16 cellular contexts compared by ENCODE assay signal in the genomic region with DNA sequence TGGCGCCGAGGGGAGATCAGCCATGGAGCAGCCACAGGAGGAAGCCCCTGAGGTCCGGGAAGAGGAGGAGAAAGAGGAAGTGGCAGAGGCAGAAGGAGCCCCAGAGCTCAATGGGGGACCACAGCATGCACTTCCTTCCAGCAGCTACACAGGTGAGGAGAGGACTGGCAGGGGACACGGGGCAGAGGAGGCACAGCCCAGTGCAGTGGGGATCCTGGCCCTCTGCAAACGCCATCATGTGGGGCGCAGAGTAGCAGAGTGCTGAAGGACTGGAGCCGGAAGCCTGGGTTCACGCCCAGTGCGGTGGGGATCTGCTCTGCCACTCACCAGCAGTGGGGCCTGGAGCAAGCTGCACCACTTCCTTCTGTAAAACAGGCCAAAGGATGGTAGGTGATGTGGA. TPM values are rescaled to one million over a fixed set of nuclear protein-coding genes. Genes with fewer than 3 reads are reported as not detected.
DNase-seq lines count a peak whose midpoint lies in the region; ATAC-seq and TF ChIP-seq lines count a peak whose summit lies in the region.
"Had no signal": no experiment of that assay in that cellular context is flagged by ENCODE, and none has a peak within 500 bp of the region (broad histone marks: within the 10 kb centered on the region; RNA-seq: fewer than 3 reads in every experiment).

No MANE protein-coding gene starts in this region.

- peak; percentile 45 for DNase-seq in activated CD4-positive, alpha-beta T cell treated with anti-CD3 and anti-CD28 coated beads, Interleukin-2, amount 10 ng/mL, durations not matched to agents 7 days and 5 days
- DNase-seq in activated CD4-positive, alpha-beta T cell treated with anti-CD3 and anti-CD28 coated beads for 1 hour = no peak
- DNase-seq in KBM-7 = peak; percentile 34
- peak in 1 of 9 donors; percentile 20 for DNase-seq in naive thymus-derived CD4-positive, alpha-beta T cell
- DNase-seq in NCI-H2196 treated with DMSO at 0.1 percent for 48 hours (lab: John Stamatoyannopoulos, UW; ENCODE audit: unreplicated experiment) = no peak
- no peak for DNase-seq in NCI-H526 (lab: John Stamatoyannopoulos, UW)
- DNase-seq in glutamatergic neuron = no peak
- DNase-seq: DMS153; gastrocnemius medialis; islet precursor cell; NCI-H1417; NCI-H524 treated with DMSO at 0.1 percent for 48 hours; posterior cingulate gyrus; stimulated activated CD4-positive, alpha-beta T cell treated with anti-CD3 and anti-CD28 coated beads, Interleukin-12 subunit alpha, Interleukin-12 subunit beta, amount 100 ng/mL, for 4 hours; upper lobe of left lung had no signal

- no peaks in the 10 kb centered on the region for H3K27me3 ChIP-seq in naive thymus-derived CD4-positive, alpha-beta T cell (ENCODE audit: control insufficient read depth in 2 of 2, insufficient read depth in 2 of 2, low read length in 2 of 2)
- H3K27me3 ChIP-seq: gastrocnemius medialis, upper lobe of left lung had no signal

- peak; percentile 38 for ATAC-seq in activated T-helper 17 cell treated with anti-CD3 and anti-CD28 coated beads, Interleukin-2, amount 50 U/mL, for 72 hours (replicated peaks)
- ATAC-seq in naive thymus-derived CD4-positive, alpha-beta T cell = peak; percentile 49
- ATAC-seq: gastrocnemius medialis had no signal

- intact Hi-C loops in naive thymus-derived CD4-positive, alpha-beta T cell (cut with micrococcal nuclease) = no loop called here

- peaks cover 48% of the 10 kb centered on the region for H3K4me1 Mint-ChIP-seq in activated CD4-positive, alpha-beta T cell treated with anti-CD3 and anti-CD28 coated beads, Interleukin-2, amount 10 ng/mL, durations not matched to agents 7 days and 5 days
- H3K4me1 Mint-ChIP-seq in activated T-helper 17 cell treated with anti-CD3 and anti-CD28 coated beads, Interleukin-2, amount 50 U/mL, for 72 hours = peaks cover 35% of the 10 kb centered on the region
- peaks cover 25 to 70% (median 48%) of the 10 kb centered on the region in 7 donors for H3K4me1 Mint-ChIP-seq in naive thymus-derived CD4-positive, alpha-beta T cell
- H3K4me1 Mint-ChIP-seq in glutamatergic neuron (ENCODE audit: low read depth, unreplicated experiment) = peaks cover 36% of the 10 kb centered on the region

- CTCF ChIA-PET in activated CD4-positive, alpha-beta T cell treated with anti-CD3 and anti-CD28 coated beads, Interleukin-2, amount 10 ng/mL, durations not matched to agents 7 days and 5 days (lab: Charles Lee) = interaction anchor here (0.6 to 1.6 kb wide), 6 partner anchors 9 to 516 kb away, joined by 3 to 4 read pairs (median 4); no protein-coding TSS in a partner anchor
- CTCF ChIA-PET in naive thymus-derived CD4-positive, alpha-beta T cell (lab: Charles Lee) = no interaction called here

- no peak for TF ChIP-seq CTCF in glutamatergic neuron (IDR thresholded peaks at IDR 0.05; ENCODE audit: partially characterized antibody, unreplicated experiment)

- in situ Hi-C loops in KBM-7 (cut with MboI; ENCODE audit: low pct_unique_long_range_greater_than_20kb, low sequenced_read_pairs) = no loop called here

- H3K4me1 ChIP-seq in naive thymus-derived CD4-positive, alpha-beta T cell (ENCODE audit: control insufficient read depth in 2 of 2, insufficient read depth in 2 of 2, low read length in 2 of 2) = peaks cover 0 to 19% of the 10 kb centered on the region in 2 donors

- H3K36me3 ChIP-seq in naive thymus-derived CD4-positive, alpha-beta T cell (ENCODE audit: control insufficient read depth in 2 of 3, insufficient read depth in 3 of 3, low read length in 3 of 3) = peaks cover 0 to 49% (median 7%) of the 10 kb centered on the region in 3 experiments

- peak overlapping the region; percentile 51 for H3K4me3 Mint-ChIP-seq in activated CD4-positive, alpha-beta T cell treated with anti-CD3 and anti-CD28 coated beads, Interleukin-2, amount 10 ng/mL, durations not matched to agents 7 days and 5 days
- peak overlapping the region; percentile 46 for H3K4me3 Mint-ChIP-seq in activated T-helper 17 cell treated with anti-CD3 and anti-CD28 coated beads, Interleukin-2, amount 50 U/mL, for 72 hours
- peak overlapping the region in 9 of 10 donors; percentile 26 to 72 (median 42) for H3K4me3 Mint-ChIP-seq in naive thymus-derived CD4-positive, alpha-beta T cell
- H3K4me3 Mint-ChIP-seq in glutamatergic neuron (ENCODE audit: unreplicated experiment) = no peak overlapping the region

- peak overlapping the region; percentile 79 for H3K27ac Mint-ChIP-seq in activated CD4-positive, alpha-beta T cell treated with anti-CD3 and anti-CD28 coated beads, Interleukin-2, amount 10 ng/mL, durations not matched to agents 7 days and 5 days
- peak overlapping the region; percentile 87 for H3K27ac Mint-ChIP-seq in activated T-helper 17 cell treated with anti-CD3 and anti-CD28 coated beads, Interleukin-2, amount 50 U/mL, for 72 hours
- peak overlapping the region; percentile 61 to 87 (median 76) for H3K27ac Mint-ChIP-seq in naive thymus-derived CD4-positive, alpha-beta T cell
- no peak overlapping the region for H3K27ac Mint-ChIP-seq in glutamatergic neuron (ENCODE audit: unreplicated experiment)

- H3K36me3 Mint-ChIP-seq in activated CD4-positive, alpha-beta T cell treated with anti-CD3 and anti-CD28 coated beads, Interleukin-2, amount 10 ng/mL, durations not matched to agents 7 days and 5 days (ENCODE audit: low read depth) = peaks cover 39% of the 10 kb centered on the region
- peaks cover 56% of the 10 kb centered on the region for H3K36me3 Mint-ChIP-seq in activated T-helper 17 cell treated with anti-CD3 and anti-CD28 coated beads, Interleukin-2, amount 50 U/mL, for 72 hours (ENCODE audit: low read depth)
- H3K36me3 Mint-ChIP-seq in naive thymus-derived CD4-positive, alpha-beta T cell = peaks cover 18 to 44% (median 22%) of the 10 kb centered on the region in 5 donors
- peaks cover 8% of the 10 kb centered on the region for H3K36me3 Mint-ChIP-seq in glutamatergic neuron (ENCODE audit: unreplicated experiment)

- no peaks in the 10 kb centered on the region for H3K27me3 Mint-ChIP-seq in activated CD4-positive, alpha-beta T cell treated with anti-CD3 and anti-CD28 coated beads, Interleukin-2, amount 10 ng/mL, durations not matched to agents 7 days and 5 days
- no peaks in the 10 kb centered on the region for H3K27me3 Mint-ChIP-seq in activated T-helper 17 cell treated with anti-CD3 and anti-CD28 coated beads, Interleukin-2, amount 50 U/mL, for 72 hours
- no peaks in the 10 kb centered on the region for H3K27me3 Mint-ChIP-seq in naive thymus-derived CD4-positive, alpha-beta T cell
- peaks cover 3% of the 10 kb centered on the region for H3K27me3 Mint-ChIP-seq in glutamatergic neuron (ENCODE audit: unreplicated experiment)

- no peaks in the 10 kb centered on the region for H3K9me3 Mint-ChIP-seq in activated CD4-positive, alpha-beta T cell treated with anti-CD3 and anti-CD28 coated beads, Interleukin-2, amount 10 ng/mL, durations not matched to agents 7 days and 5 days
- H3K9me3 Mint-ChIP-seq in activated T-helper 17 cell treated with anti-CD3 and anti-CD28 coated beads, Interleukin-2, amount 50 U/mL, for 72 hours = no peaks in the 10 kb centered on the region
- H3K9me3 Mint-ChIP-seq in naive thymus-derived CD4-positive, alpha-beta T cell = no peaks in the 10 kb centered on the region
- peaks cover under 1% of the 10 kb centered on the region for H3K9me3 Mint-ChIP-seq in glutamatergic neuron (ENCODE audit: unreplicated experiment)

- H3K9me3 ChIP-seq in naive thymus-derived CD4-positive, alpha-beta T cell (ENCODE audit: control insufficient read depth in 2 of 3, low read length in 3 of 3) = no peaks in the 10 kb centered on the region
- H3K9me3 ChIP-seq: gastrocnemius medialis, upper lobe of left lung had no signal

- H3K4me3 ChIP-seq in naive thymus-derived CD4-positive, alpha-beta T cell (ENCODE audit: low read length) = no peak overlapping the region
- H3K4me3 ChIP-seq: gastrocnemius medialis, upper lobe of left lung had no signal

- peak overlapping the region; percentile 46 for H3K27ac ChIP-seq in naive thymus-derived CD4-positive, alpha-beta T cell (ENCODE audit: low read depth, low read length)
- H3K27ac ChIP-seq: gastrocnemius medialis, upper lobe of left lung had no signal

- POLR2A ChIA-PET in activated CD4-positive, alpha-beta T cell treated with anti-CD3 and anti-CD28 coated beads, Interleukin-2, amount 10 ng/mL, durations not matched to agents 7 days and 5 days (lab: Charles Lee) = no interaction called here
- POLR2A ChIA-PET in naive thymus-derived CD4-positive, alpha-beta T cell (lab: Charles Lee) = no interaction called here

RNA-seq across cellular contexts. Expression of gene FANCE, which starts 41.1 kb away (rescaled TPM):
- total RNA-seq in activated CD4-positive, alpha-beta T cell treated with anti-CD3 and anti-CD28 coated beads, Interleukin-2, amount 10 ng/mL, durations not matched to agents 7 days and 5 days = 10 to 100 TPM; 11.7 to 13.0 TPM
- total RNA-seq in activated T-helper 17 cell treated with anti-CD3 and anti-CD28 coated beads, Interleukin-2, amount 50 U/mL, for 72 hours = 10 to 100 TPM in 1 of 2 donors, 1 to 10 TPM in 1; 8.4 to 18.2 TPM
- total RNA-seq in naive thymus-derived CD4-positive, alpha-beta T cell = 10 to 100 TPM in 1 of 5 experiments, 1 to 10 TPM in 4; 3.1 to 12.0 (median 6.4) TPM
- polyA plus RNA-seq in naive thymus-derived CD4-positive, alpha-beta T cell = 1 to 10 TPM; 3.4 to 7.5 TPM
- total RNA-seq in glutamatergic neuron (ENCODE audit: unreplicated experiment) = 33.4 TPM

RNA-seq across cellular contexts. Expression of gene RPL10A, which starts 57.1 kb away (rescaled TPM):
- 1,000 to 10,000 TPM; 1,411 to 1,499 TPM for total RNA-seq in activated CD4-positive, alpha-beta T cell treated with anti-CD3 and anti-CD28 coated beads, Interleukin-2, amount 10 ng/mL, durations not matched to agents 7 days and 5 days
- total RNA-seq in activated T-helper 17 cell treated with anti-CD3 and anti-CD28 coated beads, Interleukin-2, amount 50 U/mL, for 72 hours = 1,000 to 10,000 TPM; 1,667 to 1,900 TPM
- 1,000 to 10,000 TPM; 1,380 to 2,381 (median 2,302) TPM for total RNA-seq in naive thymus-derived CD4-positive, alpha-beta T cell
- polyA plus RNA-seq in naive thymus-derived CD4-positive, alpha-beta T cell = 1,000 to 10,000 TPM; 1,203 to 1,279 TPM
- 690 TPM for total RNA-seq in glutamatergic neuron (ENCODE audit: unreplicated experiment)

Comparison
In these comparisons a context has a peak if more than half of its experiments do, and no peak if none do; other contexts are left out.
1. DNase-seq: peak in activated CD4-positive, alpha-beta T cell treated with anti-CD3 and anti-CD28 coated beads, Interleukin-2, amount 10 ng/mL, durations not matched to agents 7 days and 5 days (single experiment) and KBM-7 (single experiment); none in activated CD4-positive, alpha-beta T cell treated with anti-CD3 and anti-CD28 coated beads for 1 hour (single experiment), NCI-H2196 treated with DMSO at 0.1 percent for 48 hours (single experiment), NCI-H526 (0 of 2) and glutamatergic neuron (single experiment).